13 cellular contexts compared by ENCODE assay signal in genomic region chr1:22814176-22815042, GRCh38.
DNase-seq lines count a peak whose midpoint lies in the region; ATAC-seq, FAIRE-seq and TF ChIP-seq lines count a peak whose summit lies in the region.
"Had no signal": no experiment of that assay in that cellular context is flagged by ENCODE, and none has a peak within 500 bp of the region (broad histone marks: within the 10 kb centered on the region; RNA-seq: fewer than 3 reads in every experiment).

No MANE protein-coding gene starts in this region.

- no peak for FAIRE-seq in kidney (lab: Jason Lieb, UNC)

- H3K9me3 Mint-ChIP-seq in neural progenitor cell, result no peaks in the 10 kb centered on the region
- H3K9me3 Mint-ChIP-seq in activated T-cell treated with anti-CD3 and anti-CD28 coated beads, Interleukin-2, amount 50 U/mL, for 72 hours, result no peaks in the 10 kb centered on the region
- no peaks in the 10 kb centered on the region for H3K9me3 Mint-ChIP-seq in stimulated activated effector memory CD8-positive, alpha-beta T cell treated with anti-CD3 and anti-CD28 coated beads, Interleukin-12 subunit alpha, Interleukin-12 subunit beta, amount 100 ng/mL, for 72 hours
- H3K9me3 Mint-ChIP-seq: nephron progenitor cell had no signal

- TF ChIP-seq CTCF in LNCaP clone FGC (IDR thresholded peaks at IDR 0.05; ENCODE audit: control insufficient read depth, extremely low read depth, insufficient read depth), result 0 out of 2 replicates have a peak, but pooled peaks have one; percentile 8
- TF ChIP-seq CTCF in kidney (IDR thresholded peaks at IDR 0.05; ENCODE audit: borderline replicate concordance, extremely low read depth, insufficient read depth), result no peak
- TF ChIP-seq CTCF in neural progenitor cell (IDR thresholded peaks at IDR 0.05), result no peak

- H3K4me2 ChIP-seq in neural progenitor cell, result no peak overlapping the region

- H3K27ac Mint-ChIP-seq in neural progenitor cell, result no peak overlapping the region
- H3K27ac Mint-ChIP-seq in activated T-cell treated with anti-CD3 and anti-CD28 coated beads, Interleukin-2, amount 50 U/mL, for 72 hours, result no peak overlapping the region
- H3K27ac Mint-ChIP-seq in stimulated activated effector memory CD8-positive, alpha-beta T cell treated with anti-CD3 and anti-CD28 coated beads, Interleukin-12 subunit alpha, Interleukin-12 subunit beta, amount 100 ng/mL, for 72 hours, result no peak overlapping the region
- H3K27ac Mint-ChIP-seq: nephron progenitor cell had no signal

- H3K9me3 ChIP-seq in kidney (ENCODE audit: control insufficient read depth in 1 of 2, low read length in 2 of 2), result no peaks in the 10 kb centered on the region
- H3K9me3 ChIP-seq in neural progenitor cell (ENCODE audit: low read depth), result no peaks in the 10 kb centered on the region
- H3K9me3 ChIP-seq: heart left ventricle had no signal

- H3K36me3 ChIP-seq in kidney (ENCODE audit: control insufficient read depth in 1 of 2, insufficient read depth in 2 of 2, low read length in 2 of 2), result no peaks in the 10 kb centered on the region
- no peaks in the 10 kb centered on the region for H3K36me3 ChIP-seq in neural progenitor cell
- H3K36me3 ChIP-seq: cardiac muscle cell, heart left ventricle had no signal

- H3F3A ChIP-seq in neural progenitor cell (ENCODE audit: low read depth), result peaks cover 7% of the 10 kb centered on the region

- H3K79me2 ChIP-seq in neural progenitor cell (ENCODE audit: low read depth), result peaks cover 4% of the 10 kb centered on the region

- H3K27ac ChIP-seq in kidney (ENCODE audit: low read depth in 2 of 2, low read length in 2 of 2), result peak overlapping the region; percentile 20 to 56
- peak overlapping the region; percentile 58 for H3K27ac ChIP-seq in temporal lobe (ENCODE audit: low read depth, low read length)
- no peak overlapping the region for H3K27ac ChIP-seq in neural progenitor cell
- H3K27ac ChIP-seq: cardiac muscle cell had no signal

- H3K4me3 ChIP-seq in LNCaP clone FGC (ENCODE audit: low read depth, low read length) (no peak overlapping the region), kidney (ENCODE audit: low read length in 2 of 2) (no peak overlapping the region), neural progenitor cell (no peak overlapping the region)
- H3K4me3 ChIP-seq: cardiac muscle cell, heart left ventricle had no signal

- intact Hi-C loops in kidney (cut with DNase I), result no loop called here

- H3K9ac ChIP-seq in kidney (ENCODE audit: low read length in 2 of 2) (no peak overlapping the region), neural progenitor cell (no peak overlapping the region)

- no peaks in the 10 kb centered on the region for H3K36me3 Mint-ChIP-seq in neural progenitor cell
- no peaks in the 10 kb centered on the region for H3K36me3 Mint-ChIP-seq in activated T-cell treated with anti-CD3 and anti-CD28 coated beads, Interleukin-2, amount 50 U/mL, for 72 hours (ENCODE audit: insufficient read depth in 2 of 2)
- no peaks in the 10 kb centered on the region for H3K36me3 Mint-ChIP-seq in stimulated activated effector memory CD8-positive, alpha-beta T cell treated with anti-CD3 and anti-CD28 coated beads, Interleukin-12 subunit alpha, Interleukin-12 subunit beta, amount 100 ng/mL, for 72 hours

- no peaks in the 10 kb centered on the region for H3K27me3 ChIP-seq in neural progenitor cell
- H3K27me3 ChIP-seq: cardiac muscle cell, heart left ventricle had no signal

- peaks cover 3% of the 10 kb centered on the region for H4K20me1 ChIP-seq in neural progenitor cell (ENCODE audit: low read depth)

- peaks cover 23% of the 10 kb centered on the region for H3K4me1 Mint-ChIP-seq in neural progenitor cell
- H3K4me1 Mint-ChIP-seq in activated T-cell treated with anti-CD3 and anti-CD28 coated beads, Interleukin-2, amount 50 U/mL, for 72 hours (ENCODE audit: low read depth), result no peaks in the 10 kb centered on the region
- H3K4me1 Mint-ChIP-seq in stimulated activated effector memory CD8-positive, alpha-beta T cell treated with anti-CD3 and anti-CD28 coated beads, Interleukin-12 subunit alpha, Interleukin-12 subunit beta, amount 100 ng/mL, for 72 hours, result no peaks in the 10 kb centered on the region

- peaks cover 10% of the 10 kb centered on the region for H3K27me3 Mint-ChIP-seq in neural progenitor cell (ENCODE audit: insufficient read depth, low read depth)
- no peaks in the 10 kb centered on the region for H3K27me3 Mint-ChIP-seq in activated T-cell treated with anti-CD3 and anti-CD28 coated beads, Interleukin-2, amount 50 U/mL, for 72 hours (ENCODE audit: low read depth)

- no peak overlapping the region for H3K4me3 Mint-ChIP-seq in neural progenitor cell
- no peak overlapping the region for H3K4me3 Mint-ChIP-seq in activated T-cell treated with anti-CD3 and anti-CD28 coated beads, Interleukin-2, amount 50 U/mL, for 72 hours
- no peak overlapping the region for H3K4me3 Mint-ChIP-seq in stimulated activated effector memory CD8-positive, alpha-beta T cell treated with anti-CD3 and anti-CD28 coated beads, Interleukin-12 subunit alpha, Interleukin-12 subunit beta, amount 100 ng/mL, for 72 hours
- H3K4me3 Mint-ChIP-seq: nephron progenitor cell had no signal

- H3K4me1 ChIP-seq in kidney (ENCODE audit: control insufficient read depth in 1 of 2, insufficient read depth in 1 of 2, low read depth in 1 of 2, low read length in 2 of 2) (peaks cover 0 to 2% of the 10 kb centered on the region in 2 donors), neural progenitor cell (peaks cover 14% of the 10 kb centered on the region)

- DNase-seq in LNCaP clone FGC (ENCODE audit: low read depth), result peak; percentile 43
- DNase-seq in RPMI7951 (ENCODE audit: low read depth), result peak; percentile 38
- peak; percentile 93 for DNase-seq in kidney
- no peak for DNase-seq in neural progenitor cell (ENCODE audit: low spot score)
- DNase-seq in HCEC 1CT, result no peak
- no peak for DNase-seq in activated T-cell treated with anti-CD3 and anti-CD28 coated beads, Interleukin-2, amount 50 U/mL, for 72 hours
- no peak for DNase-seq in stimulated activated effector memory CD8-positive, alpha-beta T cell treated with anti-CD3 and anti-CD28 coated beads, Interleukin-12 subunit alpha, Interleukin-12 subunit beta, amount 100 ng/mL, for 72 hours (ENCODE audit: low spot score in 2 of 2)
- DNase-seq: NCI-H1930, nephron progenitor cell, T-helper 1 cell had no signal

- no peak overlapping the region for H2AFZ ChIP-seq in neural progenitor cell (replicated peaks)

- no peak for ATAC-seq in activated T-cell treated with anti-CD3 and anti-CD28 coated beads, Interleukin-2, amount 50 U/mL, for 72 hours (replicated peaks in 1 of 2)
- ATAC-seq in stimulated activated effector memory CD8-positive, alpha-beta T cell treated with anti-CD3 and anti-CD28 coated beads, Interleukin-12 subunit alpha, Interleukin-12 subunit beta, amount 100 ng/mL, for 72 hours, result no peak

Comparison
In these comparisons a context has a peak if more than half of its experiments do, and no peak if none do; other contexts are left out.
1. DNase-seq: peak in LNCaP clone FGC (single experiment), RPMI7951 (single experiment) and kidney (single experiment); none in neural progenitor cell (single experiment), HCEC 1CT (single experiment), activated T-cell treated with anti-CD3 and anti-CD28 coated beads, Interleukin-2, amount 50 U/mL, for 72 hours (0 of 2) and stimulated activated effector memory CD8-positive, alpha-beta T cell treated with anti-CD3 and anti-CD28 coated beads, Interleukin-12 subunit alpha, Interleukin-12 subunit beta, amount 100 ng/mL, for 72 hours (0 of 2).